1 cellular context compared by ENCODE assay signal in the genomic region with DNA sequence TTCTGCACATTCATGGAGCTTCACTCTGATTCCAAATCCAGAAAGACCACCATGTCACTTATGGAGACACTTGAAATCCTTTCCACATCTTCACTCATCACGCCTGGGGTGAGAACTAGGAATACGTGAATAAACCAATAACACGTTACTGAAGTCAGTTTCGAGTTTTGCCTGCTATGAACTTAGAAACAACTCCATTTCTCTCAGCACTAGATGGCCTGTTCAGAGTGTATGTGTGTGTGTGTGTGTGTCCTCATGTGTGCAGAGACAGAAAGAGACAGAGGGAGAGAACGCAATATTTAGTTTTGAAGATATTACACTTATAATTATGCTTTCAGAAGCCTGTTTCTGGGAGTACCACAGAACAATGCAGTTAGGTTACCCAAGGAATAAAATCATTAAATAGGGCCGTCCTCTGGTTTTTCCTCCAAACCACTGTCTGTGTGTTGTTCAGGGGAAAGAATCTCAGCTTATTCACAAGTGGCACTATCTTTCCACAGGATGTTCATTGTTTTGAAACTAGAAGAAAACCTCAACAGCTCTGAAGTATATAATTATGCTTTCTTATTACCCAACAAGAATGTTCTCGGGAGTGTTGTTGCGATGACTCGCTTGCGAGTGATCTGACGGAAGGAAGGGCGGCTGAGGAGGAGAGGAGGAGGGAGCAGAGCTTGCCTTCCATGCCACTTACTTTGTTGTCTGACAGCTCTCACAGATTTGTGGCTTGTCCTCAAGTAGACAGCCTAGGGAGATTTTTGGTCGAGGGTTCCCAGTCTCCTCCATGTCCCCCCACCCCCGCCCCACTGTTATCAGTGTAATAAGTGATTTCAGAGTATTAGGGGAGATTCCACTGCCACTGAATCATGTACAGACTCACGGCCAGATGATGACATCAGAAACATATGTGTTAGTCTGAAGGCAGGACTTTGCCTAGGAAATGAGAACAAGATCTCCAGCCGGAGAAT.
A peak's percentile ranks its signal among the peaks of the same experiment; 100 is the strongest.
TF ChIP-seq lines count a peak whose summit lies in the region.

No MANE protein-coding gene starts in this region.

TF ChIP-seq in SK-N-SH, 30 proteins besides CTCF, POLR2A, EP300 and RAD21 (continued from another document):
- TF ChIP-seq, protein P1, sequence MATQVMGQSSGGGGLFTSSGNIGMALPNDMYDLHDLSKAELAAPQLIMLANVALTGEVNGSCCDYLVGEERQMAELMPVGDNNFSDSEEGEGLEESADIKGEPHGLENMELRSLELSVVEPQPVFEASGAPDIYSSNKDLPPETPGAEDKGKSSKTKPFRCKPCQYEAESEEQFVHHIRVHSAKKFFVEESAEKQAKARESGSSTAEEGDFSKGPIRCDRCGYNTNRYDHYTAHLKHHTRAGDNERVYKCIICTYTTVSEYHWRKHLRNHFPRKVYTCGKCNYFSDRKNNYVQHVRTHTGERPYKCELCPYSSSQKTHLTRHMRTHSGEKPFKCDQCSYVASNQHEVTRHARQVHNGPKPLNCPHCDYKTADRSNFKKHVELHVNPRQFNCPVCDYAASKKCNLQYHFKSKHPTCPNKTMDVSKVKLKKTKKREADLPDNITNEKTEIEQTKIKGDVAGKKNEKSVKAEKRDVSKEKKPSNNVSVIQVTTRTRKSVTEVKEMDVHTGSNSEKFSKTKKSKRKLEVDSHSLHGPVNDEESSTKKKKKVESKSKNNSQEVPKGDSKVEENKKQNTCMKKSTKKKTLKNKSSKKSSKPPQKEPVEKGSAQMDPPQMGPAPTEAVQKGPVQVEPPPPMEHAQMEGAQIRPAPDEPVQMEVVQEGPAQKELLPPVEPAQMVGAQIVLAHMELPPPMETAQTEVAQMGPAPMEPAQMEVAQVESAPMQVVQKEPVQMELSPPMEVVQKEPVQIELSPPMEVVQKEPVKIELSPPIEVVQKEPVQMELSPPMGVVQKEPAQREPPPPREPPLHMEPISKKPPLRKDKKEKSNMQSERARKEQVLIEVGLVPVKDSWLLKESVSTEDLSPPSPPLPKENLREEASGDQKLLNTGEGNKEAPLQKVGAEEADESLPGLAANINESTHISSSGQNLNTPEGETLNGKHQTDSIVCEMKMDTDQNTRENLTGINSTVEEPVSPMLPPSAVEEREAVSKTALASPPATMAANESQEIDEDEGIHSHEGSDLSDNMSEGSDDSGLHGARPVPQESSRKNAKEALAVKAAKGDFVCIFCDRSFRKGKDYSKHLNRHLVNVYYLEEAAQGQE (IDR thresholded peaks at IDR 0.05; ENCODE audit: low read depth, low read length): no peak
- TF ChIP-seq SIN3A (IDR thresholded peaks at IDR 0.05; ENCODE audit: borderline replicate concordance, low read depth, low read length): peak; percentile 59; the same call in 1 of the 2 replicates
- TF ChIP-seq FOXJ3 (CRISPR knock-in tag; IDR thresholded peaks at IDR 0.05): no peak
- no peak for TF ChIP-seq RXRA (IDR thresholded peaks at IDR 0.05; ENCODE audit: borderline replicate concordance, low read depth)
- peak; percentile 57 for TF ChIP-seq JUND (IDR thresholded peaks at IDR 0.05)
- TF ChIP-seq NFIC (IDR thresholded peaks at IDR 0.05; ENCODE audit: borderline replicate concordance): peak; percentile 56; the same call in 1 of the 2 replicates
- TF ChIP-seq EZH2phosphoT487 (IDR thresholded peaks at IDR 0.05; ENCODE audit: borderline replicate concordance, low read depth): no peak
- TF ChIP-seq, protein P2, sequence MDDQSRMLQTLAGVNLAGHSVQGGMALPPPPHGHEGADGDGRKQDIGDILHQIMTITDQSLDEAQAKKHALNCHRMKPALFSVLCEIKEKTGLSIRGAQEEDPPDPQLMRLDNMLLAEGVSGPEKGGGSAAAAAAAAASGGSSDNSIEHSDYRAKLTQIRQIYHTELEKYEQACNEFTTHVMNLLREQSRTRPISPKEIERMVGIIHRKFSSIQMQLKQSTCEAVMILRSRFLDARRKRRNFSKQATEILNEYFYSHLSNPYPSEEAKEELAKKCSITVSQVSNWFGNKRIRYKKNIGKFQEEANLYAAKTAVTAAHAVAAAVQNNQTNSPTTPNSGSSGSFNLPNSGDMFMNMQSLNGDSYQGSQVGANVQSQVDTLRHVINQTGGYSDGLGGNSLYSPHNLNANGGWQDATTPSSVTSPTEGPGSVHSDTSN (IDR thresholded peaks at IDR 0.05): peak; percentile 57
- TF ChIP-seq MEF2A (IDR thresholded peaks at IDR 0.05; ENCODE audit: borderline replicate concordance, low read depth): no peak
- TF ChIP-seq TCF12 (IDR thresholded peaks at IDR 0.05): peak; percentile 87
- peak; percentile 19; the same call in 1 of the 2 replicates for TF ChIP-seq POLR2AphosphoS5 (IDR thresholded peaks at IDR 0.05; ENCODE audit: low read depth, low read length)
- 0 out of 2 replicates have a peak, but pooled peaks have one; percentile 57 for TF ChIP-seq TEAD4 (IDR thresholded peaks at IDR 0.05; ENCODE audit: borderline replicate concordance, insufficient read depth)
- peak; percentile 63; the same call in 1 of the 2 replicates for TF ChIP-seq FOSL2 (IDR thresholded peaks at IDR 0.05; ENCODE audit: borderline replicate concordance, low read depth)
- no peak for TF ChIP-seq TAF1 (IDR thresholded peaks at IDR 0.05; ENCODE audit: borderline replicate concordance, low read depth, low read length)
- TF ChIP-seq, protein P3, sequence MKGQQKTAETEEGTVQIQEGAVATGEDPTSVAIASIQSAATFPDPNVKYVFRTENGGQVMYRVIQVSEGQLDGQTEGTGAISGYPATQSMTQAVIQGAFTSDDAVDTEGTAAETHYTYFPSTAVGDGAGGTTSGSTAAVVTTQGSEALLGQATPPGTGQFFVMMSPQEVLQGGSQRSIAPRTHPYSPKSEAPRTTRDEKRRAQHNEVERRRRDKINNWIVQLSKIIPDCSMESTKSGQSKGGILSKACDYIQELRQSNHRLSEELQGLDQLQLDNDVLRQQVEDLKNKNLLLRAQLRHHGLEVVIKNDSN (IDR thresholded peaks at IDR 0.05; ENCODE audit: borderline replicate concordance, low read depth): no peak
- TF ChIP-seq, protein P4, sequence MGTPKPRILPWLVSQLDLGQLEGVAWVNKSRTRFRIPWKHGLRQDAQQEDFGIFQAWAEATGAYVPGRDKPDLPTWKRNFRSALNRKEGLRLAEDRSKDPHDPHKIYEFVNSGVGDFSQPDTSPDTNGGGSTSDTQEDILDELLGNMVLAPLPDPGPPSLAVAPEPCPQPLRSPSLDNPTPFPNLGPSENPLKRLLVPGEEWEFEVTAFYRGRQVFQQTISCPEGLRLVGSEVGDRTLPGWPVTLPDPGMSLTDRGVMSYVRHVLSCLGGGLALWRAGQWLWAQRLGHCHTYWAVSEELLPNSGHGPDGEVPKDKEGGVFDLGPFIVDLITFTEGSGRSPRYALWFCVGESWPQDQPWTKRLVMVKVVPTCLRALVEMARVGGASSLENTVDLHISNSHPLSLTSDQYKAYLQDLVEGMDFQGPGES (IDR thresholded peaks at IDR 0.05; ENCODE audit: low read depth, low read length): no peak
